In genomic region chr4:25792200-25792791, GRCh38 we compare ENCODE assay signal across 7 cellular contexts.
DNase-seq lines count a peak whose midpoint lies in the region; ATAC-seq and TF ChIP-seq lines count a peak whose summit lies in the region.

No MANE protein-coding gene starts in this region.

- no peak overlapping the region for H3K4me3 ChIP-seq in GM06990 (replicated peaks; ENCODE audit: low read depth, low read length)

- ATAC-seq in activated naive CD8-positive, alpha-beta T cell treated with anti-CD3 and anti-CD28 coated beads, Interleukin-2, amount 50 U/mL, for 24 hours, result no peak
- ATAC-seq in memory B cell (ENCODE audit: low read depth), result peak; percentile 38
- no peak for ATAC-seq in activated CD4-positive, CD25-positive, alpha-beta regulatory T cell treated with anti-CD3 and anti-CD28 coated beads, Interleukin-2, amount 50 U/mL, for 24 hours

- H3K36me3 Mint-ChIP-seq in activated naive CD8-positive, alpha-beta T cell treated with anti-CD3 and anti-CD28 coated beads, Interleukin-2, amount 50 U/mL, for 24 hours (ENCODE audit: low read depth), result peaks cover 39% of the 10 kb centered on the region
- peaks cover 58% of the 10 kb centered on the region for H3K36me3 Mint-ChIP-seq in memory B cell

- no peak overlapping the region for H3K27ac Mint-ChIP-seq in activated naive CD8-positive, alpha-beta T cell treated with anti-CD3 and anti-CD28 coated beads, Interleukin-2, amount 50 U/mL, for 24 hours
- H3K27ac Mint-ChIP-seq in memory B cell, result peak overlapping the region; percentile 26

- no peaks in the 10 kb centered on the region for H3K4me1 Mint-ChIP-seq in activated naive CD8-positive, alpha-beta T cell treated with anti-CD3 and anti-CD28 coated beads, Interleukin-2, amount 50 U/mL, for 24 hours
- H3K4me1 Mint-ChIP-seq in memory B cell, result peaks cover 19% of the 10 kb centered on the region

- no peak overlapping the region for H3K4me3 Mint-ChIP-seq in activated naive CD8-positive, alpha-beta T cell treated with anti-CD3 and anti-CD28 coated beads, Interleukin-2, amount 50 U/mL, for 24 hours
- H3K4me3 Mint-ChIP-seq in memory B cell, result no peak overlapping the region

- intact Hi-C loops in head of caudate nucleus (cut with DNase I), result no loop called here

- no peaks in the 10 kb centered on the region for H3K27me3 ChIP-seq in GM06990 (replicated peaks; ENCODE audit: control insufficient read depth, insufficient read depth, low read length)

- no peaks in the 10 kb centered on the region for H3K27me3 Mint-ChIP-seq in activated naive CD8-positive, alpha-beta T cell treated with anti-CD3 and anti-CD28 coated beads, Interleukin-2, amount 50 U/mL, for 24 hours
- no peaks in the 10 kb centered on the region for H3K27me3 Mint-ChIP-seq in memory B cell

- no peaks in the 10 kb centered on the region for H3K9me3 Mint-ChIP-seq in activated naive CD8-positive, alpha-beta T cell treated with anti-CD3 and anti-CD28 coated beads, Interleukin-2, amount 50 U/mL, for 24 hours
- H3K9me3 Mint-ChIP-seq in memory B cell, result no peaks in the 10 kb centered on the region

- H3K36me3 ChIP-seq in GM06990 (ENCODE audit: control insufficient read depth, insufficient read depth, low read length), result no peaks in the 10 kb centered on the region; the same call in 1 of the 2 replicates

- peak; percentile 43 for TF ChIP-seq CTCF in GM06990 (IDR thresholded peaks at IDR 0.05; ENCODE audit: insufficient read depth, low read length, poor library complexity, severe bottlenecking)

- DNase-seq in GM06990 (ENCODE audit: extremely low read depth, insufficient read length), result no peak
- peak; percentile 68 for DNase-seq in HuH-7.5 (ENCODE audit: low spot score)
- DNase-seq in activated naive CD8-positive, alpha-beta T cell treated with anti-CD3 and anti-CD28 coated beads, Interleukin-2, amount 50 U/mL, for 24 hours, result peak; percentile 22
- DNase-seq in memory B cell (ENCODE audit: low spot score in 2 of 2), result peak in 1 of 2 donors; percentile 7
- no peak for DNase-seq in head of caudate nucleus
- no peak for DNase-seq in putamen (ENCODE audit: low spot score)

Comparison
In these comparisons a context has a peak if more than half of its experiments do, and no peak if none do; other contexts are left out.
1. DNase-seq: peak in HuH-7.5 (single experiment) and activated naive CD8-positive, alpha-beta T cell treated with anti-CD3 and anti-CD28 coated beads, Interleukin-2, amount 50 U/mL, for 24 hours (single experiment); none in GM06990 (single experiment), head of caudate nucleus (0 of 42) and putamen (single experiment).